10 cellular contexts compared by ENCODE assay signal in genomic region chr12:47803196-47803875, GRCh38. TPM values are rescaled to one million over a fixed set of nuclear protein-coding genes. Genes with fewer than 3 reads are reported as not detected.
DNase-seq lines count a peak whose midpoint lies in the region; ATAC-seq lines count a peak whose summit lies in the region.
"Had no signal": no experiment of that assay in that cellular context is flagged by ENCODE, and none has a peak within 500 bp of the region (broad histone marks: within the 10 kb centered on the region; RNA-seq: fewer than 3 reads in every experiment).

No MANE protein-coding gene starts in this region.

- peaks cover 82% of the 10 kb centered on the region for H3K36me3 Mint-ChIP-seq in activated CD4-positive, alpha-beta T cell treated with anti-CD3 and anti-CD28 coated beads, Interleukin-2, amount 10 ng/mL, durations not matched to agents 24 days and 14 days (ENCODE audit: low read depth)
- H3K36me3 Mint-ChIP-seq in activated CD4-positive, alpha-beta memory T cell treated with anti-CD3 and anti-CD28 coated beads for 36 hours = peaks cover 53% of the 10 kb centered on the region

- intact Hi-C loops in activated CD4-positive, alpha-beta T cell treated with anti-CD3 and anti-CD28 coated beads, Interleukin-2, amount 10 ng/mL, durations not matched to agents 24 days and 14 days (cut with micrococcal nuclease) = loop anchor here (2.0 kb wide), 1 partner anchor 15 kb away; no protein-coding TSS in a partner anchor
- intact Hi-C loops in activated CD4-positive, alpha-beta memory T cell treated with anti-CD3 and anti-CD28 coated beads for 36 hours (cut with micrococcal nuclease) = no loop called here

- no peak for ATAC-seq in HG02973 (IDR thresholded peaks at IDR 0.05; ENCODE audit: unreplicated experiment)
- no peak for ATAC-seq in HG02884 (IDR thresholded peaks at IDR 0.05; ENCODE audit: unreplicated experiment)

- CTCF ChIA-PET in activated CD4-positive, alpha-beta memory T cell treated with anti-CD3 and anti-CD28 coated beads for 36 hours (lab: Charles Lee) = interaction anchor here (0.8 to 28.1 kb wide), 4 partner anchors 9 to 61 kb away, joined by 3 to 795 read pairs (median 28); no protein-coding TSS in a partner anchor

- H3K27ac Mint-ChIP-seq in activated CD4-positive, alpha-beta T cell treated with anti-CD3 and anti-CD28 coated beads, Interleukin-2, amount 10 ng/mL, durations not matched to agents 24 days and 14 days = peak overlapping the region; percentile 99
- peak overlapping the region; percentile 99 for H3K27ac Mint-ChIP-seq in activated CD4-positive, alpha-beta memory T cell treated with anti-CD3 and anti-CD28 coated beads for 36 hours

- no peaks in the 10 kb centered on the region for H3K27me3 ChIP-seq in layer of hippocampus (ENCODE audit: control insufficient read depth, insufficient read depth, low read length)

- H3K4me3 Mint-ChIP-seq in activated CD4-positive, alpha-beta T cell treated with anti-CD3 and anti-CD28 coated beads, Interleukin-2, amount 10 ng/mL, durations not matched to agents 24 days and 14 days = peak overlapping the region; percentile 80
- H3K4me3 Mint-ChIP-seq in activated CD4-positive, alpha-beta memory T cell treated with anti-CD3 and anti-CD28 coated beads for 36 hours = peak overlapping the region; percentile 25

- H3K9me3 Mint-ChIP-seq in activated CD4-positive, alpha-beta T cell treated with anti-CD3 and anti-CD28 coated beads, Interleukin-2, amount 10 ng/mL, durations not matched to agents 24 days and 14 days = no peaks in the 10 kb centered on the region
- no peaks in the 10 kb centered on the region for H3K9me3 Mint-ChIP-seq in activated CD4-positive, alpha-beta memory T cell treated with anti-CD3 and anti-CD28 coated beads for 36 hours

- POLR2A ChIA-PET in activated CD4-positive, alpha-beta memory T cell treated with anti-CD3 and anti-CD28 coated beads for 36 hours (lab: Charles Lee) = interaction anchor here (0.7 to 1.1 kb wide), 3 partner anchors 9 to 15 kb away, joined by 3 to 5 read pairs (median 3); no protein-coding TSS in a partner anchor

- H3K27ac ChIP-seq in layer of hippocampus (ENCODE audit: low read depth, low read length) (peak overlapping the region; percentile 27), substantia nigra (ENCODE audit: low read depth, low read length, poor library complexity, severe bottlenecking) (peak overlapping the region; percentile 95)

- no peaks in the 10 kb centered on the region for H3K27me3 Mint-ChIP-seq in activated CD4-positive, alpha-beta T cell treated with anti-CD3 and anti-CD28 coated beads, Interleukin-2, amount 10 ng/mL, durations not matched to agents 24 days and 14 days
- H3K27me3 Mint-ChIP-seq in activated CD4-positive, alpha-beta memory T cell treated with anti-CD3 and anti-CD28 coated beads for 36 hours = no peaks in the 10 kb centered on the region

- H3K4me1 Mint-ChIP-seq in activated CD4-positive, alpha-beta T cell treated with anti-CD3 and anti-CD28 coated beads, Interleukin-2, amount 10 ng/mL, durations not matched to agents 24 days and 14 days = peaks cover 76% of the 10 kb centered on the region
- H3K4me1 Mint-ChIP-seq in activated CD4-positive, alpha-beta memory T cell treated with anti-CD3 and anti-CD28 coated beads for 36 hours (ENCODE audit: low read depth) = peaks cover 76% of the 10 kb centered on the region

- no peak for DNase-seq in activated CD4-positive, alpha-beta T cell treated with anti-CD3 and anti-CD28 coated beads, Interleukin-2, amount 10 ng/mL, durations not matched to agents 24 days and 14 days
- DNase-seq in activated CD4-positive, alpha-beta T cell treated with anti-CD3 and anti-CD28 coated beads for 1 hour = no peak
- peak; percentile 40 for DNase-seq in activated CD4-positive, alpha-beta memory T cell treated with anti-CD3 and anti-CD28 coated beads for 36 hours
- DNase-seq in substantia nigra (lab: John Stamatoyannopoulos, UW) (peak in 1 of 49 donors; percentile 18), NCI-H187 (lab: John Stamatoyannopoulos, UW) (no peak)
- DNase-seq: caudate nucleus, hippocampal formation had no signal

RNA-seq across cellular contexts. Expression of gene HDAC7, which starts 16.4 kb away (rescaled TPM):
- total RNA-seq in activated CD4-positive, alpha-beta T cell treated with anti-CD3 and anti-CD28 coated beads, Interleukin-2, amount 10 ng/mL, durations not matched to agents 24 days and 14 days = 405 and 419 TPM in 2 replicates
- total RNA-seq in activated CD4-positive, alpha-beta memory T cell treated with anti-CD3 and anti-CD28 coated beads for 36 hours = 100 to 1,000 TPM; 257 to 280 TPM

RNA-seq across cellular contexts. Expression of gene SLC48A1, which starts 30.3 kb away (rescaled TPM):
- 10.7 and 12.3 TPM in 2 replicates for total RNA-seq in activated CD4-positive, alpha-beta T cell treated with anti-CD3 and anti-CD28 coated beads, Interleukin-2, amount 10 ng/mL, durations not matched to agents 24 days and 14 days
- 10 to 100 TPM; 13.7 to 16.2 TPM for total RNA-seq in activated CD4-positive, alpha-beta memory T cell treated with anti-CD3 and anti-CD28 coated beads for 36 hours

RNA-seq across cellular contexts. Expression of gene RAPGEF3, which starts 44.7 kb away (rescaled TPM):
- 3.6 and 4.5 TPM in 2 replicates for total RNA-seq in activated CD4-positive, alpha-beta T cell treated with anti-CD3 and anti-CD28 coated beads, Interleukin-2, amount 10 ng/mL, durations not matched to agents 24 days and 14 days
- 1 to 10 TPM; 2.1 to 2.5 TPM for total RNA-seq in activated CD4-positive, alpha-beta memory T cell treated with anti-CD3 and anti-CD28 coated beads for 36 hours
